Comparison of ENCODE assay signal across 9 cellular contexts in genomic region chr5:84383816-84384603, GRCh38. TPM values are rescaled to one million over a fixed set of nuclear protein-coding genes. Genes with fewer than 3 reads are reported as not detected.
A peak's percentile ranks its signal among the peaks of the same experiment; 100 is the strongest.
DNase-seq lines count a peak whose midpoint lies in the region; ATAC-seq, FAIRE-seq and TF ChIP-seq lines count a peak whose summit lies in the region.
"Had no signal": no experiment of that assay in that cellular context is flagged by ENCODE, and none has a peak within 500 bp of the region (broad histone marks: within the 10 kb centered on the region; RNA-seq: fewer than 3 reads in every experiment).

No MANE protein-coding gene starts in this region.

- intact Hi-C loops in activated CD8-positive, alpha-beta T cell treated with anti-CD3 and anti-CD28 coated beads for 36 hours (cut with micrococcal nuclease) = no loop called here
- intact Hi-C loops in mammary epithelial cell (cut with micrococcal nuclease) = loop anchor here (5.0 kb wide), 2 partner anchors 53 to 107 kb away; no protein-coding TSS in a partner anchor

- H3K9ac ChIP-seq in mammary epithelial cell (ENCODE audit: insufficient read depth, low read length) = no peak overlapping the region

- ATAC-seq in activated CD8-positive, alpha-beta T cell treated with anti-CD3 and anti-CD28 coated beads, Interleukin-2, amount 10 ng/mL, durations not matched to agents 7 days and 5 days = peak; percentile 23
- no peak for ATAC-seq in activated CD8-positive, alpha-beta T cell treated with anti-CD3 and anti-CD28 coated beads for 36 hours
- ATAC-seq in GM21390 (IDR thresholded peaks at IDR 0.05; ENCODE audit: unreplicated experiment) = no peak

- H2AFZ ChIP-seq in mammary epithelial cell (ENCODE audit: low read depth, low read length) = peak overlapping the region; percentile 78

- H3K4me3 ChIP-seq in mammary epithelial cell (replicated peaks in 1 of 3; ENCODE audit: insufficient read depth in 1 of 3, low read depth in 2 of 3, low read length in 3 of 3) (peak overlapping the region; percentile 40 to 62 (median 54)), small intestine (ENCODE audit: low read depth in 1 of 2, low read length in 2 of 2) (peak overlapping the region; percentile 41 to 76)

- no TSS peak for BruUV-seq in mammary epithelial cell (replicated peaks; lab: Mats Ljungman, UMichigan)

- H3K9me3 ChIP-seq in mammary epithelial cell (replicated peaks; ENCODE audit: insufficient read depth, low read length) = no peaks in the 10 kb centered on the region
- H3K9me3 ChIP-seq in small intestine (ENCODE audit: control insufficient read depth, low read depth) = no peaks in the 10 kb centered on the region

- H4K20me1 ChIP-seq in mammary epithelial cell (ENCODE audit: insufficient read depth, low read length) = no peaks in the 10 kb centered on the region

- no peak overlapping the region for H3K27ac Mint-ChIP-seq in activated CD8-positive, alpha-beta T cell treated with anti-CD3 and anti-CD28 coated beads, Interleukin-2, amount 10 ng/mL, durations not matched to agents 7 days and 5 days
- no peak overlapping the region for H3K27ac Mint-ChIP-seq in activated CD8-positive, alpha-beta T cell treated with anti-CD3 and anti-CD28 coated beads for 36 hours

- POLR2A ChIA-PET in activated CD8-positive, alpha-beta T cell treated with anti-CD3 and anti-CD28 coated beads, Interleukin-2, amount 10 ng/mL, durations not matched to agents 7 days and 5 days (lab: Charles Lee) = no interaction called here
- POLR2A ChIA-PET in activated CD8-positive, alpha-beta T cell treated with anti-CD3 and anti-CD28 coated beads for 36 hours (lab: Charles Lee) = no interaction called here

- CTCF ChIA-PET in activated CD8-positive, alpha-beta T cell treated with anti-CD3 and anti-CD28 coated beads, Interleukin-2, amount 10 ng/mL, durations not matched to agents 7 days and 5 days (lab: Charles Lee) = no interaction called here
- CTCF ChIA-PET in activated CD8-positive, alpha-beta T cell treated with anti-CD3 and anti-CD28 coated beads for 36 hours (lab: Charles Lee) = no interaction called here
- CTCF ChIA-PET in mammary epithelial cell (lab: Charles Lee; ENCODE audit: low non-redundant PET) = no interaction called here

- H3K27me3 Mint-ChIP-seq in activated CD8-positive, alpha-beta T cell treated with anti-CD3 and anti-CD28 coated beads, Interleukin-2, amount 10 ng/mL, durations not matched to agents 7 days and 5 days (ENCODE audit: low read depth) = peaks cover 40% of the 10 kb centered on the region
- peaks cover 39% of the 10 kb centered on the region for H3K27me3 Mint-ChIP-seq in activated CD8-positive, alpha-beta T cell treated with anti-CD3 and anti-CD28 coated beads for 36 hours

- DNase-seq in activated CD8-positive, alpha-beta T cell treated with anti-CD3 and anti-CD28 coated beads, Interleukin-2, amount 10 ng/mL, durations not matched to agents 7 days and 5 days = no peak
- no peak for DNase-seq in activated CD8-positive, alpha-beta T cell treated with anti-CD3 and anti-CD28 coated beads for 36 hours
- peak; percentile 53 for DNase-seq in mammary epithelial cell
- DNase-seq in iPS-NIHi7 (ENCODE audit: extremely low spot score) = peak; percentile 15
- DNase-seq in small intestine = no peak
- DNase-seq in activated naive CD4-positive, alpha-beta T cell treated with Interleukin-2 at 50 U/mL for 16 hours = no peak
- DNase-seq in stimulated activated naive CD4-positive, alpha-beta T cell treated with Interleukin-2 at 50 U/mL for 16 hours (lab: John Stamatoyannopoulos, UW) = no peak

- FAIRE-seq in small intestine (lab: Jason Lieb, UNC) = no peak
- FAIRE-seq: TTC549 had no signal

- H3K27ac ChIP-seq in mammary epithelial cell (ENCODE audit: insufficient read depth, low read depth, low read length) (no peak overlapping the region), small intestine (ENCODE audit: low read depth in 1 of 2, low read length in 1 of 2) (peak overlapping the region in 1 of 2 donors; percentile 90)

- H3K9me3 Mint-ChIP-seq in activated CD8-positive, alpha-beta T cell treated with anti-CD3 and anti-CD28 coated beads, Interleukin-2, amount 10 ng/mL, durations not matched to agents 7 days and 5 days (ENCODE audit: insufficient read depth) = no peaks in the 10 kb centered on the region
- no peaks in the 10 kb centered on the region for H3K9me3 Mint-ChIP-seq in activated CD8-positive, alpha-beta T cell treated with anti-CD3 and anti-CD28 coated beads for 36 hours

- dilution Hi-C loops in mammary epithelial cell (cut with HindIII; ENCODE audit: low sequenced_read_pairs) = no loop called here

- H3K4me1 ChIP-seq in mammary epithelial cell (ENCODE audit: insufficient read depth, low read length) (peaks cover 30% of the 10 kb centered on the region), small intestine (ENCODE audit: control insufficient read depth in 2 of 2, insufficient read depth in 1 of 2, low read depth in 1 of 2, low read length in 1 of 2) (no peaks in the 10 kb centered on the region)

- 2% methylated on average over 26 of the region's 73 CpGs for WGBS in mammary epithelial cell (ENCODE audit: low coverage, missing lambda C conversion rate)
- WGBS in small intestine, 3 donors = 2 to 5% (median 4%) methylated on average over 67 to 73 of the region's 73 CpGs

- no peak for TF ChIP-seq CTCF in activated CD8-positive, alpha-beta T cell treated with anti-CD3 and anti-CD28 coated beads for 36 hours (IDR thresholded peaks at IDR 0.05)
- no peak for TF ChIP-seq CTCF in mammary epithelial cell (conservative IDR thresholded peaks at IDR 0.05 in 1 of 2, IDR thresholded peaks at IDR 0.05 in 1 of 2; ENCODE audit: extremely low read depth in 1 of 2, insufficient read depth in 1 of 2, low read depth in 1 of 2, low read length in 2 of 2)

- in situ Hi-C loops in mammary epithelial cell (cut with MboI; ENCODE audit: low sequenced_read_pairs in 2 of 2) = no loop called here

- H3K36me3 ChIP-seq in mammary epithelial cell (ENCODE audit: insufficient read depth, low read length) (no peaks in the 10 kb centered on the region), small intestine (ENCODE audit: control insufficient read depth in 2 of 2, insufficient read depth in 2 of 2, low read length in 2 of 2) (no peaks in the 10 kb centered on the region)

- peaks cover 8% of the 10 kb centered on the region for H3K4me1 Mint-ChIP-seq in activated CD8-positive, alpha-beta T cell treated with anti-CD3 and anti-CD28 coated beads, Interleukin-2, amount 10 ng/mL, durations not matched to agents 7 days and 5 days (ENCODE audit: low read depth)
- peaks cover 3% of the 10 kb centered on the region for H3K4me1 Mint-ChIP-seq in activated CD8-positive, alpha-beta T cell treated with anti-CD3 and anti-CD28 coated beads for 36 hours (ENCODE audit: low read depth)

- no peaks in the 10 kb centered on the region for H3K36me3 Mint-ChIP-seq in activated CD8-positive, alpha-beta T cell treated with anti-CD3 and anti-CD28 coated beads, Interleukin-2, amount 10 ng/mL, durations not matched to agents 7 days and 5 days (ENCODE audit: low read depth)
- H3K36me3 Mint-ChIP-seq in activated CD8-positive, alpha-beta T cell treated with anti-CD3 and anti-CD28 coated beads for 36 hours (ENCODE audit: low read depth) = peaks cover 2% of the 10 kb centered on the region

- H3K79me2 ChIP-seq in mammary epithelial cell (ENCODE audit: insufficient read depth, low read length) = no peaks in the 10 kb centered on the region

- H3K4me3 Mint-ChIP-seq in activated CD8-positive, alpha-beta T cell treated with anti-CD3 and anti-CD28 coated beads, Interleukin-2, amount 10 ng/mL, durations not matched to agents 7 days and 5 days = no peak overlapping the region
- H3K4me3 Mint-ChIP-seq in activated CD8-positive, alpha-beta T cell treated with anti-CD3 and anti-CD28 coated beads for 36 hours = no peak overlapping the region

- peak overlapping the region; percentile 98 for H3K4me2 ChIP-seq in mammary epithelial cell (ENCODE audit: insufficient read depth, low read depth, low read length)

- H3K27me3 ChIP-seq in mammary epithelial cell (ENCODE audit: insufficient read depth, low read length) (peaks cover 24% of the 10 kb centered on the region), small intestine (ENCODE audit: control insufficient read depth in 2 of 2, insufficient read depth in 2 of 2, low read length in 2 of 2) (peaks cover 5 to 24% of the 10 kb centered on the region in 2 donors)

RNA-seq across cellular contexts. Expression of gene EDIL3, which starts 0.7 kb away (rescaled TPM):
- total RNA-seq in activated CD8-positive, alpha-beta T cell treated with anti-CD3 and anti-CD28 coated beads, Interleukin-2, amount 10 ng/mL, durations not matched to agents 7 days and 5 days = not detected
- not detected for total RNA-seq in activated CD8-positive, alpha-beta T cell treated with anti-CD3 and anti-CD28 coated beads for 36 hours
- total RNA-seq in mammary epithelial cell = 100 to 1,000 TPM in 1 of 2 donors, under 1 TPM in 1; 0.33 to 137 TPM
- polyA plus RNA-seq in mammary epithelial cell = 0.14 TPM
- polyA minus RNA-seq in mammary epithelial cell = not detected
- 1 to 10 TPM in 2 of 3 donors, not detected in 1; 1.6 to 5.1 TPM for polyA plus RNA-seq in small intestine

Comparison
In these comparisons a context has a peak if more than half of its experiments do, and no peak if none do; other contexts are left out.
1. DNase-seq: peak in mammary epithelial cell (single experiment) and iPS-NIHi7 (single experiment); none in activated CD8-positive, alpha-beta T cell treated with anti-CD3 and anti-CD28 coated beads, Interleukin-2, amount 10 ng/mL, durations not matched to agents 7 days and 5 days (single experiment), activated CD8-positive, alpha-beta T cell treated with anti-CD3 and anti-CD28 coated beads for 36 hours (single experiment), small intestine (single experiment), activated naive CD4-positive, alpha-beta T cell treated with Interleukin-2 at 50 U/mL for 16 hours (single experiment) and stimulated activated naive CD4-positive, alpha-beta T cell treated with Interleukin-2 at 50 U/mL for 16 hours (single experiment).